ENCODE assay signal across 11 cellular contexts in the genomic region with DNA sequence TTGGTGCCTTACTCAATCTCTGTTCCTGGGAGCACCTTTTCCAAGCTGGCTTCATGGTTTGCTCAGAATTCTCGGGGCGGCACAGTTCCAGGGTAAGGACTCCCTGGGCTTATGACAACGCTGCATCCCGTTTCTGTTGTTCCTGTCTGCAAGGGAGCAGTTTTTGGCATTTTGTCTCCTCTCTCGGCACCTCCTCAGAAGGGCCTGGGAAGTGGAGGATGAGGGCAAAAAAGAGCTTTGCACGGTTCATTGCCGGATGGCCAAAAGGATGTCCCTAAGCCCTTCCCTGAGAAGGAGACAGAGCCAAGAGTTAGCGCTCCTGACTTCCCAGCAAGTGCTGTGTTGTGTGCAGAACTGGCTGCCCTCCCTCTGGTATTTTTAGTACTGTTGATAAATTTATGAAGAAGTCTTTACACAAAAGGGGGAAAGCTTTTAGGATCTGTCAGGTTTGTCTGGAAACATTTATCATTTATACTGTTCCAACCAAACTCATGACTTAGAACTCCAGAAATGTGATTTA. TPM values are rescaled to one million over a fixed set of nuclear protein-coding genes. Genes with fewer than 3 reads are reported as not detected.
DNase-seq lines count a peak whose midpoint lies in the region; ATAC-seq, FAIRE-seq and TF ChIP-seq lines count a peak whose summit lies in the region.
"Had no signal": no experiment of that assay in that cellular context is flagged by ENCODE, and none has a peak within 500 bp of the region (broad histone marks: within the 10 kb centered on the region; RNA-seq: fewer than 3 reads in every experiment).

No MANE protein-coding gene starts in this region.

- H4K20me1 ChIP-seq in GM23338 (replicated peaks; ENCODE audit: insufficient read depth) = no peaks in the 10 kb centered on the region

- H2AFZ ChIP-seq in GM23338 = no peak overlapping the region

- DNase-seq in GM23338 (ENCODE audit: low spot score) = no peak
- peak; percentile 27 to 34 for DNase-seq in cardiac fibroblast (ENCODE audit: low read depth in 2 of 2)
- DNase-seq in hepatic stellate cell (ENCODE audit: low spot score) = peak; percentile 5
- DNase-seq in suprapubic skin (ENCODE audit: low spot score in 2 of 2) = no peak
- no peak for DNase-seq in HTR-8/SVneo (ENCODE audit: insufficient read length, low spot score)
- no peak for DNase-seq in NCI-H187 (lab: John Stamatoyannopoulos, UW)
- DNase-seq: activated B cell treated with CpG ODN at 0.5 μM for 24 hours, NCI-H446 treated with DMSO at 0.1 percent for 48 hours, SHP77 treated with DMSO at 0.1 percent for 48 hours had no signal

- H3K9me3 Mint-ChIP-seq in GM23338 = no peaks in the 10 kb centered on the region
- H3K9me3 Mint-ChIP-seq: activated B cell treated with CpG ODN at 0.5 μM for 24 hours had no signal

- H3K27ac Mint-ChIP-seq in GM23338 = peak overlapping the region; percentile 41
- H3K27ac Mint-ChIP-seq: activated B cell treated with CpG ODN at 0.5 μM for 24 hours had no signal

- no peak overlapping the region for H3K4me3 ChIP-seq in GM23338
- no peak overlapping the region for H3K4me3 ChIP-seq in cardiac fibroblast (replicated peaks in 1 of 2; ENCODE audit: low read depth in 2 of 2, low read length in 2 of 2)
- peak overlapping the region; percentile 2 for H3K4me3 ChIP-seq in suprapubic skin

- H3K4me3 Mint-ChIP-seq in GM23338 = no peak overlapping the region
- H3K4me3 Mint-ChIP-seq: activated B cell treated with CpG ODN at 0.5 μM for 24 hours had no signal

- H3K36me3 ChIP-seq in GM23338 (ENCODE audit: insufficient read depth) (0 out of 2 replicates have a peak, but pooled peaks cover 3% of the 10 kb centered on the region), suprapubic skin (peaks cover 2% of the 10 kb centered on the region)

- no peak overlapping the region for H3K27ac ChIP-seq in GM23338 (ENCODE audit: low read depth)
- peak overlapping the region; percentile 73 for H3K27ac ChIP-seq in suprapubic skin

- no peak for ATAC-seq in GM23338
- ATAC-seq in GM21576 (IDR thresholded peaks at IDR 0.05; ENCODE audit: unreplicated experiment) = no peak
- no peak for ATAC-seq in HG03432 (IDR thresholded peaks at IDR 0.05; ENCODE audit: unreplicated experiment)

- WGBS in suprapubic skin = 47% methylated on average over 8 of the region's 8 CpGs

- no peak for FAIRE-seq in HTR-8/SVneo (lab: Jason Lieb, UNC)

- peaks cover 11% of the 10 kb centered on the region for H3K4me1 Mint-ChIP-seq in GM23338

- TF ChIP-seq CTCF in GM23338 (conservative IDR thresholded peaks at IDR 0.05; ENCODE audit: low read depth in 2 of 2) (no peak), cardiac fibroblast (IDR thresholded peaks at IDR 0.05; ENCODE audit: low read depth, low read length) (no peak), suprapubic skin (IDR thresholded peaks at IDR 0.05) (no peak)

- TF ChIP-seq POLR2A in suprapubic skin (IDR thresholded peaks at IDR 0.05) = no peak

- peaks cover 9% of the 10 kb centered on the region for H3K4me1 ChIP-seq in GM23338 (ENCODE audit: insufficient read depth)
- peaks cover 59% of the 10 kb centered on the region for H3K4me1 ChIP-seq in suprapubic skin

- H3K27me3 ChIP-seq in GM23338 (ENCODE audit: insufficient read depth) (no peaks in the 10 kb centered on the region), suprapubic skin (no peaks in the 10 kb centered on the region)

- H3K79me2 ChIP-seq in GM23338 (replicated peaks; ENCODE audit: insufficient read depth) = no peaks in the 10 kb centered on the region

- no peaks in the 10 kb centered on the region for H3K9me2 ChIP-seq in GM23338 (ENCODE audit: insufficient read depth)

- no peak overlapping the region for H3K4me2 ChIP-seq in GM23338

- no peak for TF ChIP-seq EP300 in suprapubic skin (IDR thresholded peaks at IDR 0.05)

- peaks cover 7% of the 10 kb centered on the region for H3F3A ChIP-seq in GM23338 (replicated peaks; ENCODE audit: low read depth)

- no peaks in the 10 kb centered on the region for H3K9me3 ChIP-seq in suprapubic skin

- H3K27me3 Mint-ChIP-seq in GM23338 (ENCODE audit: insufficient read depth, low read depth, poor library complexity) = peaks cover 9% of the 10 kb centered on the region
- H3K27me3 Mint-ChIP-seq: activated B cell treated with CpG ODN at 0.5 μM for 24 hours had no signal

- H3K36me3 Mint-ChIP-seq in GM23338 (ENCODE audit: low read depth) = peaks cover 40% of the 10 kb centered on the region

TF ChIP-seq in GM23338, 12 proteins besides CTCF, POLR2A, EP300 and RAD21 (continues in another document):
- TF ChIP-seq EZH2 (IDR thresholded peaks at IDR 0.05; ENCODE audit: low read depth, unreplicated experiment) (no peak), STAT1 (IDR thresholded peaks at IDR 0.05; ENCODE audit: unreplicated experiment) (no peak), ZNF114 (CRISPR knock-in tag; IDR thresholded peaks at IDR 0.05) (no peak), EZH2phosphoT487 (IDR thresholded peaks at IDR 0.05; ENCODE audit: unreplicated experiment) (no peak), NANOG (IDR thresholded peaks at IDR 0.05; ENCODE audit: borderline replicate concordance) (no peak), JUNB (IDR thresholded peaks at IDR 0.05; ENCODE audit: unreplicated experiment) (no peak)
- TF ChIP-seq, protein P1, sequence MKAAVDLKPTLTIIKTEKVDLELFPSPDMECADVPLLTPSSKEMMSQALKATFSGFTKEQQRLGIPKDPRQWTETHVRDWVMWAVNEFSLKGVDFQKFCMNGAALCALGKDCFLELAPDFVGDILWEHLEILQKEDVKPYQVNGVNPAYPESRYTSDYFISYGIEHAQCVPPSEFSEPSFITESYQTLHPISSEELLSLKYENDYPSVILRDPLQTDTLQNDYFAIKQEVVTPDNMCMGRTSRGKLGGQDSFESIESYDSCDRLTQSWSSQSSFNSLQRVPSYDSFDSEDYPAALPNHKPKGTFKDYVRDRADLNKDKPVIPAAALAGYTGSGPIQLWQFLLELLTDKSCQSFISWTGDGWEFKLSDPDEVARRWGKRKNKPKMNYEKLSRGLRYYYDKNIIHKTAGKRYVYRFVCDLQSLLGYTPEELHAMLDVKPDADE (IDR thresholded peaks at IDR 0.05) = no peak
- TF ChIP-seq, protein P2, sequence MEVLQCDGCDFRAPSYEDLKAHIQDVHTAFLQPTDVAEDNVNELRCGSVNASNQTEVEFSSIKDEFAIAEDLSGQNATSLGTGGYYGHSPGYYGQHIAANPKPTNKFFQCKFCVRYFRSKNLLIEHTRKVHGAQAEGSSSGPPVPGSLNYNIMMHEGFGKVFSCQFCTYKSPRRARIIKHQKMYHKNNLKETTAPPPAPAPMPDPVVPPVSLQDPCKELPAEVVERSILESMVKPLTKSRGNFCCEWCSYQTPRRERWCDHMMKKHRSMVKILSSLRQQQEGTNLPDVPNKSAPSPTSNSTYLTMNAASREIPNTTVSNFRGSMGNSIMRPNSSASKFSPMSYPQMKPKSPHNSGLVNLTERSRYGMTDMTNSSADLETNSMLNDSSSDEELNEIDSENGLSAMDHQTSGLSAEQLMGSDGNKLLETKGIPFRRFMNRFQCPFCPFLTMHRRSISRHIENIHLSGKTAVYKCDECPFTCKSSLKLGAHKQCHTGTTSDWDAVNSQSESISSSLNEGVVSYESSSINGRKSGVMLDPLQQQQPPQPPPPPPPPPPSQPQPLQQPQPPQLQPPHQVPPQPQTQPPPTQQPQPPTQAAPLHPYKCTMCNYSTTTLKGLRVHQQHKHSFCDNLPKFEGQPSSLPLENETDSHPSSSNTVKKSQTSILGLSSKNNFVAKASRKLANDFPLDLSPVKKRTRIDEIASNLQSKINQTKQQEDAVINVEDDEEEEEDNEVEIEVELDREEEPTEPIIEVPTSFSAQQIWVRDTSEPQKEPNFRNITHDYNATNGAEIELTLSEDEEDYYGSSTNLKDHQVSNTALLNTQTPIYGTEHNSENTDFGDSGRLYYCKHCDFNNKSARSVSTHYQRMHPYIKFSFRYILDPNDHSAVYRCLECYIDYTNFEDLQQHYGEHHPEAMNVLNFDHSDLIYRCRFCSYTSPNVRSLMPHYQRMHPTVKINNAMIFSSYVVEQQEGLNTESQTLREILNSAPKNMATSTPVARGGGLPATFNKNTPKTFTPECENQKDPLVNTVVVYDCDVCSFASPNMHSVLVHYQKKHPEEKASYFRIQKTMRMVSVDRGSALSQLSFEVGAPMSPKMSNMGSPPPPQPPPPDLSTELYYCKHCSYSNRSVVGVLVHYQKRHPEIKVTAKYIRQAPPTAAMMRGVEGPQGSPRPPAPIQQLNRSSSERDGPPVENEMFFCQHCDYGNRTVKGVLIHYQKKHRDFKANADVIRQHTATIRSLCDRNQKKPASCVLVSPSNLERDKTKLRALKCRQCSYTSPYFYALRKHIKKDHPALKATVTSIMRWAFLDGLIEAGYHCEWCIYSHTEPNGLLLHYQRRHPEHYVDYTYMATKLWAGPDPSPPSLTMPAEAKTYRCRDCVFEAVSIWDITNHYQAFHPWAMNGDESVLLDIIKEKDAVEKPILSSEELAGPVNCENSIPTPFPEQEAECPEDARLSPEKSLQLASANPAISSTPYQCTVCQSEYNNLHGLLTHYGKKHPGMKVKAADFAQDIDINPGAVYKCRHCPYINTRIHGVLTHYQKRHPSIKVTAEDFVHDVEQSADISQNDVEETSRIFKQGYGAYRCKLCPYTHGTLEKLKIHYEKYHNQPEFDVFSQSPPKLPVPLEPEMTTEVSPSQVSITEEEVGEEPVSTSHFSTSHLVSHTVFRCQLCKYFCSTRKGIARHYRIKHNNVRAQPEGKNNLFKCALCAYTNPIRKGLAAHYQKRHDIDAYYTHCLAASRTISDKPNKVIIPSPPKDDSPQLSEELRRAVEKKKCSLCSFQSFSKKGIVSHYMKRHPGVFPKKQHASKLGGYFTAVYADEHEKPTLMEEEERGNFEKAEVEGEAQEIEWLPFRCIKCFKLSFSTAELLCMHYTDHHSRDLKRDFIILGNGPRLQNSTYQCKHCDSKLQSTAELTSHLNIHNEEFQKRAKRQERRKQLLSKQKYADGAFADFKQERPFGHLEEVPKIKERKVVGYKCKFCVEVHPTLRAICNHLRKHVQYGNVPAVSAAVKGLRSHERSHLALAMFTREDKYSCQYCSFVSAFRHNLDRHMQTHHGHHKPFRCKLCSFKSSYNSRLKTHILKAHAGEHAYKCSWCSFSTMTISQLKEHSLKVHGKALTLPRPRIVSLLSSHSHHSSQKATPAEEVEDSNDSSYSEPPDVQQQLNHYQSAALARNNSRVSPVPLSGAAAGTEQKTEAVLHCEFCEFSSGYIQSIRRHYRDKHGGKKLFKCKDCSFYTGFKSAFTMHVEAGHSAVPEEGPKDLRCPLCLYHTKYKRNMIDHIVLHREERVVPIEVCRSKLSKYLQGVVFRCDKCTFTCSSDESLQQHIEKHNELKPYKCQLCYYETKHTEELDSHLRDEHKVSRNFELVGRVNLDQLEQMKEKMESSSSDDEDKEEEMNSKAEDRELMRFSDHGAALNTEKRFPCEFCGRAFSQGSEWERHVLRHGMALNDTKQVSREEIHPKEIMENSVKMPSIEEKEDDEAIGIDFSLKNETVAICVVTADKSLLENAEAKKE (CRISPR knock-in tag; IDR thresholded peaks at IDR 0.05) = no peak

RNA-seq across cellular contexts. Expression of a gene that starts 13.4 kb away (rescaled TPM):
- total RNA-seq in GM23338 (2014; rRNA removed; shearing (Covaris generic)) = 23.0 and 34.4 TPM in 2 replicates
- 48.7 and 49.9 TPM in 2 replicates for polyA plus RNA-seq in GM23338 (2016; fragmentation: Nextera tagmentation; extraction: Ambion mirVana)
- total RNA-seq in suprapubic skin = 10 to 100 TPM in 3 of 4 donors, 1 to 10 TPM in 1; 9.3 to 24.8 (median 17.1) TPM

RNA-seq across cellular contexts. Expression of a gene that starts 36.3 kb away (rescaled TPM):
- total RNA-seq in GM23338 (2014; rRNA removed; shearing (Covaris generic)) = 170 and 171 TPM in 2 replicates
- 120 and 125 TPM in 2 replicates for polyA plus RNA-seq in GM23338 (2016; fragmentation: Nextera tagmentation; extraction: Ambion mirVana)
- total RNA-seq in suprapubic skin = 100 to 1,000 TPM in 2 of 4 donors, 10 to 100 TPM in 2; 82.5 to 129 (median 98.3) TPM

Comparison
In these comparisons a context has a peak if more than half of its experiments do, and no peak if none do; other contexts are left out.
1. DNase-seq: peak in cardiac fibroblast (2 of 2) and hepatic stellate cell (single experiment); none in GM23338 (single experiment), suprapubic skin (0 of 2), HTR-8/SVneo (single experiment) and NCI-H187 (0 of 2).